In genomic region chr15:27561816-27562215, GRCh38 we compare ENCODE assay signal across 30 cellular contexts.
"Had no signal": no experiment of that assay in that cellular context is flagged by ENCODE, and none has a peak within 500 bp of the region (broad histone marks: within the 10 kb centered on the region; RNA-seq: fewer than 3 reads in every experiment).

No MANE protein-coding gene starts in this region.

- DNase-seq: activated CD4-positive, alpha-beta memory T cell treated with anti-CD3 and anti-CD28 coated beads, Interleukin-2, amount 10 ng/mL, durations not matched to agents 7 days and 5 days; activated CD4-positive, alpha-beta T cell treated with anti-CD3 and anti-CD28 coated beads for 1 hour; activated CD4-positive, alpha-beta T cell treated with anti-CD3 and anti-CD28 coated beads for 4 hours; activated CD4-positive, alpha-beta T cell treated with anti-CD3 and anti-CD28 coated beads, Interleukin-2, amount 10 ng/mL, durations not matched to agents 7 days and 5 days; activated CD4-positive, alpha-beta T cell treated with anti-CD3 and anti-CD28 coated beads, Interleukin-2, amount 50 U/mL, for 4 hours; activated CD8-positive, alpha-beta memory T cell treated with anti-CD3 and anti-CD28 coated beads, Interleukin-2, amount 50 U/mL, for 48 hours; activated gamma-delta T cell; activated naive CD4-positive, alpha-beta T cell; activated naive CD4-positive, alpha-beta T cell treated with anti-CD3 and anti-CD28 coated beads, Interleukin-2, amount 10 ng/mL, durations not matched to agents 7 days and 5 days; activated naive CD8-positive, alpha-beta T cell treated with anti-CD3 and anti-CD28 coated beads, Interleukin-2, amount 10 ng/mL, durations not matched to agents 7 days and 5 days; activated T-cell treated with anti-CD3 and anti-CD28 coated beads for 4 hours; activated T-cell treated with anti-CD3 and anti-CD28 coated beads, Interleukin-2, amount 50 U/mL, for 24 hours; activated T-cell treated with anti-CD3 and anti-CD28 coated beads, Interleukin-2, amount 50 U/mL, for 72 hours; amniotic stem cell; anterior cingulate cortex; body of pancreas; central memory CD4-positive, alpha-beta T cell; cerebellar nuclear complex; dorsolateral prefrontal cortex; effector CD4-positive, alpha-beta T cell; effector memory CD8-positive, alpha-beta T cell; erythroblast; foreskin keratinocyte; gastrocnemius medialis; glutamatergic neuron; heart left ventricle; T-helper 2 cell had no signal

- H3K4me3 ChIP-seq: body of pancreas, cardiac muscle cell, coronary artery, dorsolateral prefrontal cortex, esophagus muscularis mucosa, gastrocnemius medialis, heart left ventricle had no signal
